Comparison of ENCODE assay signal across 8 cellular contexts in genomic region chr19:49590071-49590970, GRCh38. TPM values are rescaled to one million over a fixed set of nuclear protein-coding genes. Genes with fewer than 3 reads are reported as not detected.
DNase-seq lines count a peak whose midpoint lies in the region; ATAC-seq and TF ChIP-seq lines count a peak whose summit lies in the region.

No MANE protein-coding gene starts in this region.

- H3K27me3 Mint-ChIP-seq in chondrocyte (ENCODE audit: low read depth) = no peaks in the 10 kb centered on the region

- H3K36me3 Mint-ChIP-seq in chondrocyte (ENCODE audit: low read depth) = peaks cover 11% of the 10 kb centered on the region

- H3K9me3 Mint-ChIP-seq in chondrocyte (ENCODE audit: low read depth) = no peaks in the 10 kb centered on the region

- peak overlapping the region; percentile 87 for H3K27ac Mint-ChIP-seq in chondrocyte (ENCODE audit: unreplicated experiment)

- peaks cover 25% of the 10 kb centered on the region for H3K4me1 Mint-ChIP-seq in chondrocyte (ENCODE audit: low read depth)

- H3K4me3 Mint-ChIP-seq in chondrocyte (ENCODE audit: unreplicated experiment) = peak overlapping the region; percentile 83

- ATAC-seq in GM18909 (IDR thresholded peaks at IDR 0.05; ENCODE audit: poor library complexity, unreplicated experiment) (peak; percentile 71), HG03280 (IDR thresholded peaks at IDR 0.05; ENCODE audit: unreplicated experiment) (peak; percentile 64)

- no peak for TF ChIP-seq CTCF in AG09309 (IDR thresholded peaks at IDR 0.05; ENCODE audit: control insufficient read depth, insufficient read depth, low read depth, low read length, missing control alignments)
- peak; percentile 30 for TF ChIP-seq CTCF in chondrocyte (IDR thresholded peaks at IDR 0.05)

- H3K4me3 ChIP-seq in AG09309 (ENCODE audit: control insufficient read depth, low read depth, low read length) = peak overlapping the region; percentile 49

- DNase-seq in AG09309 (ENCODE audit: low read depth) (peak; percentile 78), NCI-H510A (lab: John Stamatoyannopoulos, UW) (peak; percentile 97), chondrocyte (ENCODE audit: low spot score) (peak; percentile 98), kidney glomerular epithelial cell (lab: John Stamatoyannopoulos, UW) (peak; percentile 96)
- peak; percentile 86 to 92 for DNase-seq in activated CD4-positive, alpha-beta T cell treated with anti-CD3 and anti-CD28 coated beads for 24 hours (ENCODE audit: low read depth in 2 of 2)
- DNase-seq in stimulated activated CD4-positive, alpha-beta T cell treated with anti-CD3 and anti-CD28 coated beads, Interleukin-15, amount 100 ng/mL, for 48 hours (ENCODE audit: low read depth in 2 of 2) = peak; percentile 92 to 93

RNA-seq across cellular contexts. Expression of gene PRR12, which starts 0.7 kb away (rescaled TPM):
- 23.8 to 33.9 TPM (median 28.1 TPM) in 3 replicates for total RNA-seq in chondrocyte

RNA-seq across cellular contexts. Expression of gene PRRG2, which starts 9.2 kb away (rescaled TPM):
- 0.17 to 0.56 TPM (median 0.39 TPM) in 3 replicates for total RNA-seq in chondrocyte

RNA-seq across cellular contexts. Expression of gene NOSIP, which starts 10.0 kb away (rescaled TPM):
- total RNA-seq in chondrocyte = 41.0 to 47.0 TPM (median 46.5 TPM) in 3 replicates

RNA-seq across cellular contexts. Expression of gene RRAS, which starts 49.6 kb away (rescaled TPM):
- 61.7 to 113 TPM (median 104 TPM) in 3 replicates for total RNA-seq in chondrocyte

RNA-seq across cellular contexts. Expression of gene SCAF1, which starts 51.7 kb away (rescaled TPM):
- 76.3 to 79.0 TPM (median 77.3 TPM) in 3 replicates for total RNA-seq in chondrocyte

Comparison
In these comparisons a context has a peak if more than half of its experiments do, and no peak if none do; other contexts are left out.
1. Peak in every context shown above with its lines: DNase-seq, ATAC-seq and H3K4me3 ChIP-seq.